In genomic region chr21:17925000-17925610, GRCh38 we compare ENCODE assay signal across 8 cellular contexts.
DNase-seq lines count a peak whose midpoint lies in the region; ATAC-seq and TF ChIP-seq lines count a peak whose summit lies in the region.

No MANE protein-coding gene starts in this region.

- peaks cover 9% of the 10 kb centered on the region for H3K9me3 Mint-ChIP-seq in chondrocyte (ENCODE audit: low read depth)

- H3K27me3 Mint-ChIP-seq in chondrocyte (ENCODE audit: low read depth) = peaks cover 23% of the 10 kb centered on the region

- peak; percentile 70 to 82 for TF ChIP-seq RAD21 in liver (IDR thresholded peaks at IDR 0.05)

- H3K9me3 ChIP-seq in liver (ENCODE audit: control insufficient read depth in 4 of 4, low read length in 3 of 4) = no peaks in the 10 kb centered on the region

- H3K4me3 ChIP-seq in BJ (ENCODE audit: low read depth, low read length) (no peak overlapping the region), liver (ENCODE audit: low read depth in 1 of 3, low read length in 3 of 3) (no peak overlapping the region)

- no peak overlapping the region for H3K27ac ChIP-seq in liver (ENCODE audit: low read depth in 1 of 2, low read length in 2 of 2)

- no peak for DNase-seq in BJ (ENCODE audit: low read depth)
- peak; percentile 21 to 62 for DNase-seq in NCI-H187 (lab: John Stamatoyannopoulos, UW)
- DNase-seq in UCSD-AML1 (lab: John Stamatoyannopoulos, UW; ENCODE audit: unreplicated experiment) = peak; percentile 18
- DNase-seq in chondrocyte (ENCODE audit: low spot score) = no peak
- peak; percentile 8 to 29 for DNase-seq in stimulated activated CD8-positive, alpha-beta memory T cell treated with anti-CD3 and anti-CD28 coated beads, Interleukin-7, amount 100 ng/mL, for 4 hours (ENCODE audit: low read depth in 2 of 2)

- CTCF ChIA-PET in BJ (lab: Yijun Ruan, JAX) = interaction anchor here (0.7 to 3.7 kb wide), 24 partner anchors 9 to 275 kb away, joined by 3 to 45 read pairs (median 6); no protein-coding TSS in a partner anchor

- POLR2A ChIA-PET in BJ (lab: Charles Lee) = no interaction called here

- H3K4me1 ChIP-seq in liver (ENCODE audit: control insufficient read depth in 4 of 4, insufficient read depth in 4 of 4, low read length in 3 of 4) = no peaks in the 10 kb centered on the region

- H3K9ac ChIP-seq in liver (ENCODE audit: low read depth in 1 of 2, low read length in 2 of 2) = no peak overlapping the region

- no peaks in the 10 kb centered on the region for H3K36me3 Mint-ChIP-seq in chondrocyte (ENCODE audit: low read depth)

- H3K4me1 Mint-ChIP-seq in chondrocyte (ENCODE audit: low read depth) = peaks cover 3% of the 10 kb centered on the region

- peak; percentile 94 for ATAC-seq in GM18868 (IDR thresholded peaks at IDR 0.05; ENCODE audit: unreplicated experiment)
- ATAC-seq in HG03025 (IDR thresholded peaks at IDR 0.05; ENCODE audit: low FRiP score, unreplicated experiment) = peak; percentile 92

- H3K36me3 ChIP-seq in BJ (ENCODE audit: control insufficient read depth, insufficient read depth, low read length) (no peaks in the 10 kb centered on the region), liver (ENCODE audit: control insufficient read depth in 4 of 4, insufficient read depth in 3 of 4, low read depth in 1 of 4, low read length in 3 of 4) (no peaks in the 10 kb centered on the region)

- no peaks in the 10 kb centered on the region for H3K27me3 ChIP-seq in BJ (ENCODE audit: control insufficient read depth, insufficient read depth, low read length)
- no peaks in the 10 kb centered on the region for H3K27me3 ChIP-seq in liver (ENCODE audit: control insufficient read depth in 4 of 4, insufficient read depth in 4 of 4, low read length in 3 of 4)

- TF ChIP-seq CTCF in BJ (IDR thresholded peaks at IDR 0.05; ENCODE audit: insufficient read depth, low read depth, low read length) = peak; percentile 89
- TF ChIP-seq CTCF in chondrocyte (IDR thresholded peaks at IDR 0.05) = peak; percentile 87
- peak; percentile 82 for TF ChIP-seq CTCF in liver (IDR thresholded peaks at IDR 0.05; ENCODE audit: low read depth, low read length, missing input control)

- WGBS in liver = 0% methylated on average over 3 of the region's 3 CpGs

- H3K27ac Mint-ChIP-seq in chondrocyte (ENCODE audit: unreplicated experiment) = no peak overlapping the region

- H3K4me3 Mint-ChIP-seq in chondrocyte (ENCODE audit: unreplicated experiment) = no peak overlapping the region

TF ChIP-seq in liver, 16 proteins besides CTCF, POLR2A, EP300 and RAD21:
- TF ChIP-seq GABPA (IDR thresholded peaks at IDR 0.05 in 1 of 2, conservative IDR thresholded peaks at IDR 0.05 in 1 of 2) (no peak), ATF3 (IDR thresholded peaks at IDR 0.05) (no peak), FOXA1 (IDR thresholded peaks at IDR 0.05) (no peak), REST (IDR thresholded peaks at IDR 0.05) (no peak), YY1 (IDR thresholded peaks at IDR 0.05) (no peak), JUND (IDR thresholded peaks at IDR 0.05) (no peak), ZBTB33 (IDR thresholded peaks at IDR 0.05) (no peak), MAX (IDR thresholded peaks at IDR 0.05) (no peak), NR2F2 (IDR thresholded peaks at IDR 0.05) (no peak), FOXA2 (IDR thresholded peaks at IDR 0.05) (no peak), TAF1 (conservative IDR thresholded peaks at IDR 0.05) (no peak), HNF4A (conservative IDR thresholded peaks at IDR 0.05) (no peak), HNF4G (IDR thresholded peaks at IDR 0.05) (no peak), SP1 (IDR thresholded peaks at IDR 0.05) (no peak), RXRA (IDR thresholded peaks at IDR 0.05) (no peak), EGR1 (IDR thresholded peaks at IDR 0.05; ENCODE audit: low read depth in 2 of 2) (no peak)
TF ChIP-seq in liver: peak in this region for 0.

Comparison
In these comparisons a context has a peak if more than half of its experiments do, and no peak if none do; other contexts are left out.
1. DNase-seq: peak in NCI-H187 (2 of 2), UCSD-AML1 (single experiment) and stimulated activated CD8-positive, alpha-beta memory T cell treated with anti-CD3 and anti-CD28 coated beads, Interleukin-7, amount 100 ng/mL, for 4 hours (2 of 2); none in BJ (single experiment) and chondrocyte (single experiment).
2. Peak in every context shown above with its lines, with median percentiles within 50 percentile points of each other: CTCF ChIP-seq.